1 cellular context compared by ENCODE assay signal in the genomic region with DNA sequence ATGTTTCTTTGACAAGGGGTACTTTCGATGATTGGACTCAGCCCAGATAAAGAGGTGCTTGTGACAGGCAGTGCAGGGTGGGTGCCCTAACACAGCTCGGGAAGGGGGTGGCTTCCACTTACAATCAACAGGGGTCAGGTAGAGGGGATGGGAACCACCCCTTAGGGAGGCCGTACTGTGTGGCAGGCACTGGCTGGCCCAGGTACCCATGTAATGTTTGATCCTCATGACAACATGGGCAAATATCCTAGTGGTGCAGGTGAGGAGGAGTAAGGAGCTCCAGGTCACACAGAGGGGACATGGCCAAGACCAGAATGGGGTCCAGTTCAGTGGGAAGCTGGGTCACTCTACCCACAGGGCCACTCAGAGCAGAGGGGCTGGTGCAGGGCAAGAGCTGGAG.
TF ChIP-seq lines count a peak whose summit lies in the region.

No MANE protein-coding gene starts in this region.

TF ChIP-seq in SK-N-SH, 30 proteins besides CTCF, POLR2A, EP300 and RAD21:
- TF ChIP-seq, protein P1, sequence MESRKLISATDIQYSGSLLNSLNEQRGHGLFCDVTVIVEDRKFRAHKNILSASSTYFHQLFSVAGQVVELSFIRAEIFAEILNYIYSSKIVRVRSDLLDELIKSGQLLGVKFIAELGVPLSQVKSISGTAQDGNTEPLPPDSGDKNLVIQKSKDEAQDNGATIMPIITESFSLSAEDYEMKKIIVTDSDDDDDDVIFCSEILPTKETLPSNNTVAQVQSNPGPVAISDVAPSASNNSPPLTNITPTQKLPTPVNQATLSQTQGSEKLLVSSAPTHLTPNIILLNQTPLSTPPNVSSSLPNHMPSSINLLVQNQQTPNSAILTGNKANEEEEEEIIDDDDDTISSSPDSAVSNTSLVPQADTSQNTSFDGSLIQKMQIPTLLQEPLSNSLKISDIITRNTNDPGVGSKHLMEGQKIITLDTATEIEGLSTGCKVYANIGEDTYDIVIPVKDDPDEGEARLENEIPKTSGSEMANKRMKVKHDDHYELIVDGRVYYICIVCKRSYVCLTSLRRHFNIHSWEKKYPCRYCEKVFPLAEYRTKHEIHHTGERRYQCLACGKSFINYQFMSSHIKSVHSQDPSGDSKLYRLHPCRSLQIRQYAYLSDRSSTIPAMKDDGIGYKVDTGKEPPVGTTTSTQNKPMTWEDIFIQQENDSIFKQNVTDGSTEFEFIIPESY (IDR thresholded peaks at IDR 0.05; ENCODE audit: borderline replicate concordance, low read depth): no peak
- TF ChIP-seq GABPA (IDR thresholded peaks at IDR 0.05; ENCODE audit: low read depth) (no peak), GATA2 (CRISPR knock-in tag; IDR thresholded peaks at IDR 0.05) (no peak), MXI1 (IDR thresholded peaks at IDR 0.05; ENCODE audit: low read depth, low read length) (no peak), CHD2 (IDR thresholded peaks at IDR 0.05; ENCODE audit: low read length, partially characterized antibody) (no peak), TAF1 (IDR thresholded peaks at IDR 0.05; ENCODE audit: borderline replicate concordance, low read depth, low read length) (no peak), FOXJ3 (CRISPR knock-in tag; IDR thresholded peaks at IDR 0.05) (no peak), RXRA (IDR thresholded peaks at IDR 0.05; ENCODE audit: borderline replicate concordance, low read depth) (no peak), FOXM1 (IDR thresholded peaks at IDR 0.05; ENCODE audit: low read depth) (no peak)
- TF ChIP-seq, protein P2, sequence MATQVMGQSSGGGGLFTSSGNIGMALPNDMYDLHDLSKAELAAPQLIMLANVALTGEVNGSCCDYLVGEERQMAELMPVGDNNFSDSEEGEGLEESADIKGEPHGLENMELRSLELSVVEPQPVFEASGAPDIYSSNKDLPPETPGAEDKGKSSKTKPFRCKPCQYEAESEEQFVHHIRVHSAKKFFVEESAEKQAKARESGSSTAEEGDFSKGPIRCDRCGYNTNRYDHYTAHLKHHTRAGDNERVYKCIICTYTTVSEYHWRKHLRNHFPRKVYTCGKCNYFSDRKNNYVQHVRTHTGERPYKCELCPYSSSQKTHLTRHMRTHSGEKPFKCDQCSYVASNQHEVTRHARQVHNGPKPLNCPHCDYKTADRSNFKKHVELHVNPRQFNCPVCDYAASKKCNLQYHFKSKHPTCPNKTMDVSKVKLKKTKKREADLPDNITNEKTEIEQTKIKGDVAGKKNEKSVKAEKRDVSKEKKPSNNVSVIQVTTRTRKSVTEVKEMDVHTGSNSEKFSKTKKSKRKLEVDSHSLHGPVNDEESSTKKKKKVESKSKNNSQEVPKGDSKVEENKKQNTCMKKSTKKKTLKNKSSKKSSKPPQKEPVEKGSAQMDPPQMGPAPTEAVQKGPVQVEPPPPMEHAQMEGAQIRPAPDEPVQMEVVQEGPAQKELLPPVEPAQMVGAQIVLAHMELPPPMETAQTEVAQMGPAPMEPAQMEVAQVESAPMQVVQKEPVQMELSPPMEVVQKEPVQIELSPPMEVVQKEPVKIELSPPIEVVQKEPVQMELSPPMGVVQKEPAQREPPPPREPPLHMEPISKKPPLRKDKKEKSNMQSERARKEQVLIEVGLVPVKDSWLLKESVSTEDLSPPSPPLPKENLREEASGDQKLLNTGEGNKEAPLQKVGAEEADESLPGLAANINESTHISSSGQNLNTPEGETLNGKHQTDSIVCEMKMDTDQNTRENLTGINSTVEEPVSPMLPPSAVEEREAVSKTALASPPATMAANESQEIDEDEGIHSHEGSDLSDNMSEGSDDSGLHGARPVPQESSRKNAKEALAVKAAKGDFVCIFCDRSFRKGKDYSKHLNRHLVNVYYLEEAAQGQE (IDR thresholded peaks at IDR 0.05; ENCODE audit: low read depth, low read length): no peak
- TF ChIP-seq, protein P3, sequence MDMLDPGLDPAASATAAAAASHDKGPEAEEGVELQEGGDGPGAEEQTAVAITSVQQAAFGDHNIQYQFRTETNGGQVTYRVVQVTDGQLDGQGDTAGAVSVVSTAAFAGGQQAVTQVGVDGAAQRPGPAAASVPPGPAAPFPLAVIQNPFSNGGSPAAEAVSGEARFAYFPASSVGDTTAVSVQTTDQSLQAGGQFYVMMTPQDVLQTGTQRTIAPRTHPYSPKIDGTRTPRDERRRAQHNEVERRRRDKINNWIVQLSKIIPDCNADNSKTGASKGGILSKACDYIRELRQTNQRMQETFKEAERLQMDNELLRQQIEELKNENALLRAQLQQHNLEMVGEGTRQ (IDR thresholded peaks at IDR 0.05; ENCODE audit: borderline replicate concordance, low read depth, low read length): no peak
TF ChIP-seq in SK-N-SH: peak in this region for 0.
